In the genomic region with DNA sequence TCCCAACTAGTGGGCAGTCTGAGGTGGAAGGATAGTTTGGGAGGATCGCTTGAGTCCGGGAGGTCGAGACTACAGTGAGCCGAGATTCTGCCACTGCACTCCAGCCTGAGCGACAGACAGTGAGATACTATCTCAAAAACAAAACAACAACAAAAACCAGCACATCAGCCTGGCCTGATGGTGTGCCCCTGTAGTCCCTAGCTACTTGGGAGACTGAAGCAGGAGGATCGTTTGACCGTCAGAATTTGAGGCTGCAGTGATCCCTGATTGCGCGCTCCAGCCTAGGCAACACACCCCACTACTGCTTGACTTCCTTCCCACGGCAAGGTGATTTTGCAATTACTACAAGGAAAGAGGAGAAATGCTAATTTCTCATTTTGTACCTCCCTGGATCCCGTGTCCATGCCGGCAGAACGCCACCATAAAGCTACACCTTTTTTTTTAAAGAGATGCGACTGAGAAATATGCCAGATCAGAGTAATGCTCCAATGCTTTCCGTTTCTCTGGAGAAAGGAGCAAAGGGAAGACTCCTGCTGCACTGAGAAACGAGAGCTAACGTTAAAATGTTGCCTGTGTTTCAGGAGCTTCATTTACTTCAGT, we compare ENCODE assay signal across 8 cellular contexts. TPM values are rescaled to one million over a fixed set of nuclear protein-coding genes. Genes with fewer than 3 reads are reported as not detected.
DNase-seq lines count a peak whose midpoint lies in the region; ATAC-seq, FAIRE-seq and TF ChIP-seq lines count a peak whose summit lies in the region.

No MANE protein-coding gene starts in this region.

- peak overlapping the region; percentile 96 for H3K27ac Mint-ChIP-seq in activated CD4-positive, alpha-beta T cell treated with anti-CD3 and anti-CD28 coated beads, Interleukin-2, amount 10 ng/mL, durations not matched to agents 7 days and 5 days
- H3K27ac Mint-ChIP-seq in endothelial cell (ENCODE audit: unreplicated experiment): peak overlapping the region; percentile 95

- peaks cover 29% of the 10 kb centered on the region for H3K4me1 Mint-ChIP-seq in activated CD4-positive, alpha-beta T cell treated with anti-CD3 and anti-CD28 coated beads, Interleukin-2, amount 10 ng/mL, durations not matched to agents 7 days and 5 days
- peaks cover 16% of the 10 kb centered on the region for H3K4me1 Mint-ChIP-seq in endothelial cell (ENCODE audit: unreplicated experiment)

- H3K9me3 ChIP-seq in mucosa of stomach (ENCODE audit: control insufficient read depth, low read length): no peaks in the 10 kb centered on the region

- H3K36me3 ChIP-seq in mucosa of stomach (ENCODE audit: control insufficient read depth, insufficient read depth, low read length): no peaks in the 10 kb centered on the region

- peak overlapping the region; percentile 88 for H3K4me3 Mint-ChIP-seq in activated CD4-positive, alpha-beta T cell treated with anti-CD3 and anti-CD28 coated beads, Interleukin-2, amount 10 ng/mL, durations not matched to agents 7 days and 5 days
- peak overlapping the region; percentile 97 for H3K4me3 Mint-ChIP-seq in endothelial cell (ENCODE audit: unreplicated experiment)

- peak; percentile 3 for ATAC-seq in HG02981 (IDR thresholded peaks at IDR 0.05; ENCODE audit: unreplicated experiment)

- no peak for TF ChIP-seq CTCF in endothelial cell (IDR thresholded peaks at IDR 0.05; ENCODE audit: unreplicated experiment)
- no peak for TF ChIP-seq CTCF in GM10248 (IDR thresholded peaks at IDR 0.05; ENCODE audit: control extremely low read depth, extremely low read depth, low read depth, missing control alignments)

- H3K36me3 Mint-ChIP-seq in activated CD4-positive, alpha-beta T cell treated with anti-CD3 and anti-CD28 coated beads, Interleukin-2, amount 10 ng/mL, durations not matched to agents 7 days and 5 days (ENCODE audit: low read depth): peaks cover 21% of the 10 kb centered on the region
- H3K36me3 Mint-ChIP-seq in endothelial cell (ENCODE audit: low read depth, unreplicated experiment): no peaks in the 10 kb centered on the region

- POLR2A ChIA-PET in activated CD4-positive, alpha-beta T cell treated with anti-CD3 and anti-CD28 coated beads, Interleukin-2, amount 10 ng/mL, durations not matched to agents 7 days and 5 days (lab: Charles Lee): interaction anchor here (0.7 kb wide), 1 partner anchor 75 kb away, joined by 3 read pairs; no protein-coding TSS in a partner anchor
- POLR2A ChIA-PET in GM10248 (lab: Yijun Ruan, JAX): no interaction called here

- H3K4me1 ChIP-seq in mucosa of stomach (ENCODE audit: control insufficient read depth, insufficient read depth, low read length): peaks cover 4% of the 10 kb centered on the region

- H3K9ac ChIP-seq in mucosa of stomach (ENCODE audit: low read length): peak overlapping the region; percentile 98

- peak; percentile 16 for DNase-seq in activated CD4-positive, alpha-beta T cell treated with anti-CD3 and anti-CD28 coated beads, Interleukin-2, amount 10 ng/mL, durations not matched to agents 7 days and 5 days
- no peak for DNase-seq in activated CD4-positive, alpha-beta T cell treated with anti-CD3 and anti-CD28 coated beads, Interleukin-2, amount 50 U/mL, for 4 hours
- DNase-seq in SK-N-DZ (ENCODE audit: low spot score) (peak; percentile 26), endothelial cell (ENCODE audit: low spot score) (peak; percentile 11), GM10248 (ENCODE audit: extremely low spot score) (no peak), HTR-8/SVneo (ENCODE audit: insufficient read length, low spot score) (no peak)

- CTCF ChIA-PET in activated CD4-positive, alpha-beta T cell treated with anti-CD3 and anti-CD28 coated beads, Interleukin-2, amount 10 ng/mL, durations not matched to agents 7 days and 5 days (lab: Charles Lee): interaction anchor here (0.5 to 1.7 kb wide), 5 partner anchors 11 to 1220 kb away, joined by 3 to 4 read pairs (median 3); no protein-coding TSS in a partner anchor
- CTCF ChIA-PET in GM10248 (lab: Yijun Ruan, JAX): interaction anchor here (1.0 to 1.7 kb wide), 3 partner anchors 18 to 405 kb away, joined by 3 to 4 read pairs (median 4); a partner anchor contains a TSS

- H3K4me3 ChIP-seq in mucosa of stomach (ENCODE audit: low read length): peak overlapping the region; percentile 97

- FAIRE-seq in HTR-8/SVneo (lab: Jason Lieb, UNC): no peak

- no peaks in the 10 kb centered on the region for H3K9me3 Mint-ChIP-seq in activated CD4-positive, alpha-beta T cell treated with anti-CD3 and anti-CD28 coated beads, Interleukin-2, amount 10 ng/mL, durations not matched to agents 7 days and 5 days
- no peaks in the 10 kb centered on the region for H3K9me3 Mint-ChIP-seq in endothelial cell (ENCODE audit: unreplicated experiment)

- H3K27me3 Mint-ChIP-seq in activated CD4-positive, alpha-beta T cell treated with anti-CD3 and anti-CD28 coated beads, Interleukin-2, amount 10 ng/mL, durations not matched to agents 7 days and 5 days: no peaks in the 10 kb centered on the region
- H3K27me3 Mint-ChIP-seq in endothelial cell (ENCODE audit: unreplicated experiment): peaks cover 5% of the 10 kb centered on the region

- H3K27me3 ChIP-seq in mucosa of stomach (ENCODE audit: control insufficient read depth, insufficient read depth, low read length): no peaks in the 10 kb centered on the region

RNA-seq across cellular contexts. Expression of a gene that starts 0.7 kb away (rescaled TPM):
- total RNA-seq in activated CD4-positive, alpha-beta T cell treated with anti-CD3 and anti-CD28 coated beads, Interleukin-2, amount 10 ng/mL, durations not matched to agents 7 days and 5 days: 10 to 100 TPM; 59.2 to 61.7 TPM
- 57.8 and 65.1 TPM in 2 replicates for polyA plus RNA-seq in SK-N-DZ (2014; cell fraction: cytosol; rRNA removed)
- 68.8 and 69.3 TPM in 2 replicates for polyA plus RNA-seq in SK-N-DZ (2014; cell fraction: nucleus; rRNA removed)
- 38.7 TPM for total RNA-seq in endothelial cell (ENCODE audit: unreplicated experiment)

Comparison
In these comparisons a context has a peak if more than half of its experiments do, and no peak if none do; other contexts are left out.
1. DNase-seq: peak in activated CD4-positive, alpha-beta T cell treated with anti-CD3 and anti-CD28 coated beads, Interleukin-2, amount 10 ng/mL, durations not matched to agents 7 days and 5 days (single experiment), SK-N-DZ (single experiment) and endothelial cell (single experiment); none in activated CD4-positive, alpha-beta T cell treated with anti-CD3 and anti-CD28 coated beads, Interleukin-2, amount 50 U/mL, for 4 hours (0 of 2), GM10248 (single experiment) and HTR-8/SVneo (single experiment).